Comparison of ENCODE assay signal across 10 cellular contexts in the genomic region with DNA sequence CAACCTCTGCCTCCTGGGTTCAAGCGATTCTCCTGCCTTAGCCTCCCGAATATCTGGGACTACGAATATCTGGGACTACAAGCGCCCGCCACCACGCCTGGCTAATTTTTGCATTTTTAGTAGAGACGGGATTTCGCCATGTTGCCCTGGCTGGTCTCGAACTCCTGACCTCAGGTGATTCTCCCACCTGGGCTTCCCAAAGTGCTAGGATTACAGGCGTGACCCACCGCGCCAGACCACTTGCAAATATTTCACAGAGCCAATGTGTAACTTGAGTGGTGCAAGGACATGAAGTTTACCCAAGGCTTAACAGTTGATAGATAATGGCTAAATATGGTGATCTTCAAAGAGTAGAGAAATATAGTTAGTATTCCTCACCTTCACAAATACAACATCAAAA. TPM values are rescaled to one million over a fixed set of nuclear protein-coding genes. Genes with fewer than 3 reads are reported as not detected.
DNase-seq lines count a peak whose midpoint lies in the region; ATAC-seq and TF ChIP-seq lines count a peak whose summit lies in the region.
"Had no signal": no experiment of that assay in that cellular context is flagged by ENCODE, and none has a peak within 500 bp of the region (broad histone marks: within the 10 kb centered on the region; RNA-seq: fewer than 3 reads in every experiment).

No MANE protein-coding gene starts in this region.

- H3K4me1 ChIP-seq in ascending aorta = peaks cover 0 to 9% of the 10 kb centered on the region in 2 donors

- no peaks in the 10 kb centered on the region for H3K36me3 ChIP-seq in ascending aorta

- intact Hi-C loops in ascending aorta (cut with DNase I) = loop anchor here (5.0 kb wide), 3 partner anchors 51 to 234 kb away; a partner anchor contains a TSS

- peaks cover 23% of the 10 kb centered on the region for H3K36me3 Mint-ChIP-seq in nephron progenitor cell (ENCODE audit: low read depth)

- peaks cover 38% of the 10 kb centered on the region for H3K4me1 Mint-ChIP-seq in nephron progenitor cell

- no peaks in the 10 kb centered on the region for H3K27me3 ChIP-seq in HL-60 (ENCODE audit: insufficient read depth, poor library complexity, severe bottlenecking)
- no peaks in the 10 kb centered on the region for H3K27me3 ChIP-seq in ascending aorta

- H3K4me3 ChIP-seq in HL-60 (replicated peaks; ENCODE audit: insufficient read depth, low read length) (no peak overlapping the region), ascending aorta (peak overlapping the region; percentile 81 to 87)

- peak overlapping the region; percentile 59 for H3K4me3 Mint-ChIP-seq in nephron progenitor cell

- no peaks in the 10 kb centered on the region for H3K9me3 ChIP-seq in ascending aorta

- H3K27ac ChIP-seq in C4-2B = peak overlapping the region; percentile 79
- peak overlapping the region; percentile 90 for H3K27ac ChIP-seq in HL-60 (replicated peaks)
- H3K27ac ChIP-seq in ascending aorta = peak overlapping the region; percentile 92

- ATAC-seq in HG02571 (IDR thresholded peaks at IDR 0.05; ENCODE audit: unreplicated experiment) = no peak

- peaks cover 6% of the 10 kb centered on the region for H3K27me3 Mint-ChIP-seq in nephron progenitor cell (ENCODE audit: low read depth, poor library complexity)

- no peaks in the 10 kb centered on the region for H3K9me3 Mint-ChIP-seq in nephron progenitor cell

- DNase-seq in HL-60 (ENCODE audit: low read depth in 1 of 2, low spot score in 1 of 2) = no peak
- no peak for DNase-seq in ascending aorta (ENCODE audit: low spot score in 2 of 2)
- no peak for DNase-seq in nephron progenitor cell
- DNase-seq in GOT3 (lab: John Stamatoyannopoulos, UW) = no peak
- no peak for DNase-seq in COLO668 (lab: John Stamatoyannopoulos, UW; ENCODE audit: unreplicated experiment)
- no peak for DNase-seq in NCI-H2171 treated with DMSO at 0.1 percent for 48 hours (lab: John Stamatoyannopoulos, UW)
- DNase-seq: effector CD8-positive, alpha-beta T cell; NCI-H446 treated with DMSO at 0.1 percent for 48 hours had no signal

- no peak for TF ChIP-seq CTCF in C4-2B (conservative IDR thresholded peaks at IDR 0.05)
- no peak for TF ChIP-seq CTCF in HL-60 (IDR thresholded peaks at IDR 0.05; ENCODE audit: insufficient read depth, low read length)
- TF ChIP-seq CTCF in ascending aorta (IDR thresholded peaks at IDR 0.05) = no peak
- no peak for TF ChIP-seq CTCF in nephron progenitor cell (IDR thresholded peaks at IDR 0.05)

- H3K27ac Mint-ChIP-seq in nephron progenitor cell = no peak overlapping the region

RNA-seq across cellular contexts. Expression of a gene that starts 14.1 kb away (rescaled TPM):
- total RNA-seq in ascending aorta = 15.2 TPM

RNA-seq across cellular contexts. Expression of a gene that starts 50.6 kb away (rescaled TPM):
- 262 TPM for total RNA-seq in ascending aorta

RNA-seq across cellular contexts. Expression of a gene that starts 51.0 kb away (rescaled TPM):
- total RNA-seq in ascending aorta = not detected
